ENCODE assay signal across 1 cellular context in genomic region chr2:95402370-95403203, GRCh38.
TF ChIP-seq lines count a peak whose summit lies in the region.

Gene FAHD2A, plus strand, starts transcription at chr2:95402708. Its CDS starts 2,851 bp downstream, at chr2:95405559.

TF ChIP-seq in K562, 482 proteins besides CTCF, POLR2A, EP300 and RAD21 (continued from another document):
- TF ChIP-seq ZNF512 (tag; IDR thresholded peaks at IDR 0.05): no peak
- TF ChIP-seq ZKSCAN1 (IDR thresholded peaks at IDR 0.05; ENCODE audit: low read depth, low read length): no peak
- no peak for TF ChIP-seq ARID3A (IDR thresholded peaks at IDR 0.05; ENCODE audit: borderline replicate concordance, low read depth, low read length)
- TF ChIP-seq PHB2 (IDR thresholded peaks at IDR 0.05; ENCODE audit: low read depth): no peak
- no peak for TF ChIP-seq ZNF76 (CRISPR knock-in tag; IDR thresholded peaks at IDR 0.05; ENCODE audit: borderline replicate concordance)
- peak in 1 of 2 experiments; percentile 37; a peak in 1 of 4 replicates for TF ChIP-seq UBTF (IDR thresholded peaks at IDR 0.05; ENCODE audit: borderline replicate concordance in 1 of 2, low read depth in 2 of 2, low read length in 2 of 2)
- no peak for TF ChIP-seq RFX1 (IDR thresholded peaks at IDR 0.05)
- TF ChIP-seq MYNN (IDR thresholded peaks at IDR 0.05): no peak
- no peak for TF ChIP-seq MYNN (CRISPR knock-in tag; IDR thresholded peaks at IDR 0.05)
- no peak for TF ChIP-seq SP1 (CRISPR knock-in tag; IDR thresholded peaks at IDR 0.05)
- TF ChIP-seq MAFK (IDR thresholded peaks at IDR 0.05; ENCODE audit: low read length): no peak
- TF ChIP-seq ZNF518B (CRISPR knock-in tag; IDR thresholded peaks at IDR 0.05): no peak
- no peak for TF ChIP-seq TRIM24 (IDR thresholded peaks at IDR 0.05)
- TF ChIP-seq HDAC1 (IDR thresholded peaks at IDR 0.05): peak in 1 of 2 experiments; percentile 88; a peak in 2 of 4 replicates
- no peak for TF ChIP-seq ZC3H4 (CRISPR knock-in tag; IDR thresholded peaks at IDR 0.05; ENCODE audit: borderline replicate concordance)
- TF ChIP-seq MGA (IDR thresholded peaks at IDR 0.05): peak; percentile 35; the same call in 1 of the 2 replicates
- no peak for TF ChIP-seq TGIF2 (CRISPR knock-in tag; IDR thresholded peaks at IDR 0.05)
- no peak for TF ChIP-seq DMBX1 (CRISPR knock-in tag; IDR thresholded peaks at IDR 0.05; ENCODE audit: borderline replicate concordance)
- no peak for TF ChIP-seq RBM39 (optimal IDR thresholded peaks at IDR 0.05; ENCODE audit: low read depth, low read length)
- TF ChIP-seq FOXP1 (CRISPR knock-in tag; IDR thresholded peaks at IDR 0.05): no peak
- TF ChIP-seq MTA3 (IDR thresholded peaks at IDR 0.05; ENCODE audit: borderline replicate concordance): no peak; the same call in 1 of the 2 replicates
- no peak for TF ChIP-seq ZNF431 (CRISPR knock-in tag; IDR thresholded peaks at IDR 0.05)
- TF ChIP-seq ZNF445 (CRISPR knock-in tag; IDR thresholded peaks at IDR 0.05; ENCODE audit: low read depth): no peak
TF ChIP-seq in K562: peak in this region for 87.
